13 cellular contexts compared by ENCODE assay signal in the genomic region with DNA sequence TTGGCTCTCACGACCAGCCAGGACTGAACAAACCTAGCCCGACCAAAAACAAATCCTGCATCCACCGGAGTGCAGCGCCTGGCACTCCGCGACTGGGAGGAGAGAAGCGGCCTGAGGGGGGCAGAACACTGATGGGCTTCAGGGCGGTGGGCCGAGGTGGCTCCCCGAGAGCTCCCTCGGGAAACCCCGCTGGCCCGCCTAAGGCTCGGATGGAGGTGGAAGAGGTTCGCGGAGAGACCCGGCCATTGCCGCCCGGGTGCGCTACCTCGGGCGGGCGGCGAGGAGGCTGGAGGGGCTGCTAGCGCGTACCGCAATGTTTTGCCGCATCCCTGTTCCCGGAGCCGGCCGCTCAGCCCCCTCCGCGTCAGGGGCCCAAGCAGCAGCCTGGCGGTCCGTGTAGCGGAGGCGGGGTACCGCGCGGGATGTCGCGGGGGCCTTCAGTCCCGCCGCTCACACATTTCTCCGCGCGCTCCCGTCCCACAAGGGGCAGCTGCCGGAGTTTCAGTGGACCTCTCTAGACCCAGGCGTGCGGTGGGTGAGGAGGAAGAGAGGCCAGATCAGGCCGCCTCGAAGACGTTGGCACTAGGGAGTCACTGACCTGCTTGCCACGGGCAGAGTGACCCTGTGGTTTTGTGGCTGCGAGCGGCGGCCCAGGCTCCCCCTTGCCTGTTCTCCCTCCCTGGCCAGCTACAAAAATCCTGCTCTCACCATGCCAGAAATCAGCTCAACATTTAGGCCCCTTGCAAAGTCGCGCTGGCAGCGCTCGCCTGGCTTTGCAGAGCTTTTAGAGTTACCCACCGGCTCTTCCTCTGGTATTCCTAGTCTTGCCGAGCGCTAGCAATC. TPM values are rescaled to one million over a fixed set of nuclear protein-coding genes. Genes with fewer than 3 reads are reported as not detected.
DNase-seq lines count a peak whose midpoint lies in the region; ATAC-seq and TF ChIP-seq lines count a peak whose summit lies in the region.
"Had no signal": no experiment of that assay in that cellular context is flagged by ENCODE, and none has a peak within 500 bp of the region (broad histone marks: within the 10 kb centered on the region; RNA-seq: fewer than 3 reads in every experiment).

No MANE protein-coding gene starts in this region.

- peak overlapping the region; percentile 94 for H3K4me3 Mint-ChIP-seq in progenitor cell of endocrine pancreas (ENCODE audit: low read depth)

- peaks cover 11% of the 10 kb centered on the region for H3K36me3 Mint-ChIP-seq in progenitor cell of endocrine pancreas (ENCODE audit: insufficient read depth)

- TF ChIP-seq CTCF in PC-3 (conservative IDR thresholded peaks at IDR 0.05; ENCODE audit: low read depth, low read length), result peak; percentile 20; the same call in 1 of the 2 replicates
- no peak for TF ChIP-seq CTCF in right atrium auricular region (IDR thresholded peaks at IDR 0.05)
- TF ChIP-seq CTCF in progenitor cell of endocrine pancreas (IDR thresholded peaks at IDR 0.05; ENCODE audit: unreplicated experiment), result no peak

- H3K79me2 ChIP-seq in PC-3 (ENCODE audit: low read length), result no peaks in the 10 kb centered on the region

- peak overlapping the region; percentile 33; the same call in 1 of the 2 replicates for H3K9ac ChIP-seq in PC-3 (ENCODE audit: low read length)

- H3K4me1 ChIP-seq in PC-3 (ENCODE audit: insufficient read depth, low read length) (no peaks in the 10 kb centered on the region), right atrium auricular region (no peaks in the 10 kb centered on the region)
- H3K4me1 ChIP-seq: Caco-2 had no signal

- H3F3A ChIP-seq in PC-3 (ENCODE audit: low read length, unreplicated experiment), result no peaks in the 10 kb centered on the region

- H3K36me3 ChIP-seq in PC-3 (ENCODE audit: low read depth, low read length) (no peaks in the 10 kb centered on the region; the same call in 1 of the 2 replicates), right atrium auricular region (no peaks in the 10 kb centered on the region)

- intact Hi-C loops in PC-3 (cut with micrococcal nuclease), result no loop called here

- H3K4me1 Mint-ChIP-seq in progenitor cell of endocrine pancreas (ENCODE audit: low read depth), result peaks cover 8% of the 10 kb centered on the region
- H3K4me1 Mint-ChIP-seq: activated naive CD4-positive, alpha-beta T cell treated with anti-CD3 and anti-CD28 coated beads, Interleukin-2, amount 10 ng/mL, durations not matched to agents 7 days and 5 days had no signal

- peak overlapping the region; percentile 71 for H3K4me2 ChIP-seq in PC-3 (ENCODE audit: low read length)

- no peak overlapping the region for H3K27ac ChIP-seq in PC-3 (ENCODE audit: low read length)
- no peak overlapping the region for H3K27ac ChIP-seq in right atrium auricular region

- DNase-seq in DMS53 (lab: John Stamatoyannopoulos, UW), result peak; percentile 66
- peak; percentile 17 for DNase-seq in PC-3
- DNase-seq in right atrium auricular region (ENCODE audit: low spot score), result no peak
- DNase-seq in progenitor cell of endocrine pancreas (ENCODE audit: low spot score, unreplicated experiment), result peak; percentile 14
- no peak for DNase-seq in activated effector memory CD4-positive, alpha-beta T cell treated with Interleukin-2 at 50 U/mL for 16 hours
- no peak for DNase-seq in GM19240 (ENCODE audit: insufficient read length, low spot score)
- DNase-seq in NOMO-1 treated with DMSO at 0.1 percent for 48 hours (lab: John Stamatoyannopoulos, UW; ENCODE audit: unreplicated experiment), result no peak
- DNase-seq in NCI-H510A treated with DMSO at 0.1 percent for 48 hours (lab: John Stamatoyannopoulos, UW), result no peak
- DNase-seq: activated naive CD4-positive, alpha-beta T cell treated with anti-CD3 and anti-CD28 coated beads, Interleukin-2, amount 10 ng/mL, durations not matched to agents 7 days and 5 days; Caco-2; foreskin melanocyte; stimulated activated CD4-positive, alpha-beta T cell treated with anti-CD3 and anti-CD28 coated beads, Interleukin-12 subunit alpha, Interleukin-12 subunit beta, amount 100 ng/mL, for 4 hours; T-helper 2 cell had no signal

- H3K9me2 ChIP-seq in PC-3 (replicated peaks; ENCODE audit: low read length), result no peaks in the 10 kb centered on the region

- CTCF ChIA-PET in PC-3 (lab: Charles Lee), result no interaction called here

- peak overlapping the region; percentile 91 for H2AFZ ChIP-seq in PC-3 (ENCODE audit: low read length)

- peak overlapping the region; percentile 8 for H3K27ac Mint-ChIP-seq in progenitor cell of endocrine pancreas
- H3K27ac Mint-ChIP-seq: activated naive CD4-positive, alpha-beta T cell treated with anti-CD3 and anti-CD28 coated beads, Interleukin-2, amount 10 ng/mL, durations not matched to agents 7 days and 5 days had no signal

- H4K20me1 ChIP-seq in PC-3 (ENCODE audit: low read length), result no peaks in the 10 kb centered on the region

- H3K9me3 ChIP-seq in PC-3 (ENCODE audit: low read length) (no peaks in the 10 kb centered on the region), right atrium auricular region (no peaks in the 10 kb centered on the region)
- H3K9me3 ChIP-seq: Caco-2 had no signal

- peaks cover 17% of the 10 kb centered on the region for H3K9me3 Mint-ChIP-seq in progenitor cell of endocrine pancreas (ENCODE audit: low read depth)

- H3K27me3 ChIP-seq in PC-3 (ENCODE audit: low read length) (no peaks in the 10 kb centered on the region), right atrium auricular region (no peaks in the 10 kb centered on the region)

- no peaks in the 10 kb centered on the region for H3K27me3 Mint-ChIP-seq in progenitor cell of endocrine pancreas

- H3K4me3 ChIP-seq in PC-3 (ENCODE audit: low read length) (peak overlapping the region; percentile 74), right atrium auricular region (peak overlapping the region; percentile 29 to 42)

- POLR2A ChIA-PET in PC-3 (lab: Charles Lee; ENCODE audit: unreplicated experiment), result no interaction called here

- ATAC-seq in PC-3, result peak; percentile 45

- BruUV-seq in PC-3 (replicated peaks; lab: Mats Ljungman, UMichigan), result no TSS peak

RNA-seq across cellular contexts. Expression of a gene that starts 2.1 kb away (rescaled TPM):
- 2.3 and 3.7 TPM in 2 replicates for total RNA-seq in PC-3 (2014; rRNA removed)
- 1 to 10 TPM; 1.3 to 8.1 TPM for total RNA-seq in right atrium auricular region
- total RNA-seq in progenitor cell of endocrine pancreas, result 14.5 and 15.7 TPM in 2 replicates
- total RNA-seq: Caco-2 had no signal

Comparison
In these comparisons a context has a peak if more than half of its experiments do, and no peak if none do; other contexts are left out.
1. DNase-seq: peak in DMS53 (single experiment), PC-3 (single experiment) and progenitor cell of endocrine pancreas (single experiment); none in right atrium auricular region (single experiment), activated effector memory CD4-positive, alpha-beta T cell treated with Interleukin-2 at 50 U/mL for 16 hours (single experiment), GM19240 (single experiment), NOMO-1 treated with DMSO at 0.1 percent for 48 hours (single experiment) and NCI-H510A treated with DMSO at 0.1 percent for 48 hours (single experiment).